In the genomic region with DNA sequence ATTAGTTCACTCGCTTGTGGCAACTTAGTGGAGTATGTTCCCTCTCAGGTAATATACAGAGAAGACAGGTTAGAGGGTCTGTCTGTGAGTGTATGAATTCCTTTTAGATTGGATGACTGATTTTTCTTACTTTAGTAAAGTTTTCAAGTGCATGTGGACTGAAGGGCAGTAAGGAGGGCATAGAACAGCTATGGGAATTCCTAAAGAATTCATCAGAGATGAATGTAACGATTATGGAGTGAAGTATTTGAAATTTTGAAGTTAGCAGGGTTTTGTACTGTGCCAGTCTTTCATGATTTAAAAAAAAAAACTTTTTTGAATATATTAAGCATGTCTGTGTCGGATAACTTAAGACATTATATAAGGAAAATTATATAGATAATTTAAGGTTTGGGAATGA, we compare ENCODE assay signal across 1 cellular context.
TF ChIP-seq lines count a peak whose summit lies in the region.

No MANE protein-coding gene starts in this region.

TF ChIP-seq in IMR-90, 13 proteins besides CTCF, POLR2A, EP300 and RAD21:
- TF ChIP-seq MAZ (IDR thresholded peaks at IDR 0.05; ENCODE audit: borderline replicate concordance, low read depth, low read length) (no peak), MAFK (IDR thresholded peaks at IDR 0.05; ENCODE audit: low read depth, low read length) (no peak), RCOR1 (IDR thresholded peaks at IDR 0.05; ENCODE audit: insufficient replicate concordance, low read length) (no peak), CHD1 (IDR thresholded peaks at IDR 0.05; ENCODE audit: low read depth, low read length) (no peak), SMC3 (IDR thresholded peaks at IDR 0.05; ENCODE audit: low read depth, low read length) (no peak), RFX5 (IDR thresholded peaks at IDR 0.05; ENCODE audit: low read depth, low read length) (no peak), MXI1 (IDR thresholded peaks at IDR 0.05; ENCODE audit: borderline replicate concordance, low read depth, low read length) (no peak), FOS (IDR thresholded peaks at IDR 0.05; ENCODE audit: low read depth, low read length) (no peak), NFE2L2 (IDR thresholded peaks at IDR 0.05; ENCODE audit: low read depth, low read length) (no peak), BHLHE40 (IDR thresholded peaks at IDR 0.05; ENCODE audit: low read depth, low read length) (no peak), CEBPB (IDR thresholded peaks at IDR 0.05; ENCODE audit: low read depth, low read length) (no peak)
- TF ChIP-seq, protein P1, sequence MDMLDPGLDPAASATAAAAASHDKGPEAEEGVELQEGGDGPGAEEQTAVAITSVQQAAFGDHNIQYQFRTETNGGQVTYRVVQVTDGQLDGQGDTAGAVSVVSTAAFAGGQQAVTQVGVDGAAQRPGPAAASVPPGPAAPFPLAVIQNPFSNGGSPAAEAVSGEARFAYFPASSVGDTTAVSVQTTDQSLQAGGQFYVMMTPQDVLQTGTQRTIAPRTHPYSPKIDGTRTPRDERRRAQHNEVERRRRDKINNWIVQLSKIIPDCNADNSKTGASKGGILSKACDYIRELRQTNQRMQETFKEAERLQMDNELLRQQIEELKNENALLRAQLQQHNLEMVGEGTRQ (IDR thresholded peaks at IDR 0.05; ENCODE audit: low read depth, low read length) = no peak
- TF ChIP-seq, protein P2, sequence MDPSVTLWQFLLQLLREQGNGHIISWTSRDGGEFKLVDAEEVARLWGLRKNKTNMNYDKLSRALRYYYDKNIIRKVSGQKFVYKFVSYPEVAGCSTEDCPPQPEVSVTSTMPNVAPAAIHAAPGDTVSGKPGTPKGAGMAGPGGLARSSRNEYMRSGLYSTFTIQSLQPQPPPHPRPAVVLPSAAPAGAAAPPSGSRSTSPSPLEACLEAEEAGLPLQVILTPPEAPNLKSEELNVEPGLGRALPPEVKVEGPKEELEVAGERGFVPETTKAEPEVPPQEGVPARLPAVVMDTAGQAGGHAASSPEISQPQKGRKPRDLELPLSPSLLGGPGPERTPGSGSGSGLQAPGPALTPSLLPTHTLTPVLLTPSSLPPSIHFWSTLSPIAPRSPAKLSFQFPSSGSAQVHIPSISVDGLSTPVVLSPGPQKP (IDR thresholded peaks at IDR 0.05; ENCODE audit: borderline replicate concordance, low read depth, low read length) = no peak
